In genomic region chr3:170154569-170155143, GRCh38 we compare ENCODE assay signal across 1 cellular context.
TF ChIP-seq lines count a peak whose summit lies in the region.

No MANE protein-coding gene starts in this region.

TF ChIP-seq in K562, 482 proteins besides CTCF, POLR2A, EP300 and RAD21 (continued from another document):
- TF ChIP-seq ZBTB2 (IDR thresholded peaks at IDR 0.05) (peak; percentile 16; the same call in 1 of the 2 replicates), GATA2 (CRISPR knock-in tag; IDR thresholded peaks at IDR 0.05) (peak; percentile 43; the same call in 1 of the 2 replicates), NCOA4 (IDR thresholded peaks at IDR 0.05; ENCODE audit: partially characterized antibody) (no peak), ZKSCAN8 (CRISPR knock-in tag; IDR thresholded peaks at IDR 0.05) (0 out of 2 replicates have a peak, but pooled peaks have one; percentile 30), CGGBP1 (CRISPR knock-in tag; IDR thresholded peaks at IDR 0.05) (no peak), PURB (CRISPR knock-in tag; IDR thresholded peaks at IDR 0.05; ENCODE audit: low read depth) (no peak), POLR3A (IDR thresholded peaks at IDR 0.05; ENCODE audit: borderline replicate concordance, extremely low read depth, insufficient read depth, insufficient read length) (no peak), GTF2B (IDR thresholded peaks at IDR 0.05; ENCODE audit: extremely low read depth, insufficient read length) (no peak), IFI16 (CRISPR knock-in tag; IDR thresholded peaks at IDR 0.05) (no peak), ZNF785 (CRISPR knock-in tag; IDR thresholded peaks at IDR 0.05) (no peak), ZNF644 (tag; IDR thresholded peaks at IDR 0.05; ENCODE audit: low read depth) (no peak), ZNF586 (CRISPR knock-in tag; conservative IDR thresholded peaks at IDR 0.05) (no peak), LCOR (CRISPR knock-in tag; IDR thresholded peaks at IDR 0.05) (0 out of 2 replicates have a peak, but pooled peaks have one; percentile 60), SMARCA5 (IDR thresholded peaks at IDR 0.05) (no peak; the same call in 1 of the 2 replicates), SAFB (IDR thresholded peaks at IDR 0.05; ENCODE audit: borderline replicate concordance, low read depth, low read length) (no peak), SMARCC2 (IDR thresholded peaks at IDR 0.05; ENCODE audit: low read depth) (peak; percentile 65), ZNF395 (CRISPR knock-in tag; IDR thresholded peaks at IDR 0.05) (no peak), CHD4 (IDR thresholded peaks at IDR 0.05; ENCODE audit: insufficient read depth, insufficient replicate concordance, low read depth, low read length, poor library complexity, severe bottlenecking) (no peak), NFYB (IDR thresholded peaks at IDR 0.05; ENCODE audit: extremely low read depth, insufficient read length) (no peak), CBFA2T3 (IDR thresholded peaks at IDR 0.05) (peak; percentile 81), CTBP1 (IDR thresholded peaks at IDR 0.05; ENCODE audit: borderline replicate concordance) (0 out of 2 replicates have a peak, but pooled peaks have one; percentile 21), ZNF197 (CRISPR knock-in tag; IDR thresholded peaks at IDR 0.05; ENCODE audit: low read depth) (no peak), ZNF134 (CRISPR knock-in tag; conservative IDR thresholded peaks at IDR 0.05) (no peak), NR4A1 (CRISPR knock-in tag; IDR thresholded peaks at IDR 0.05) (no peak), NR4A1 (tag; IDR thresholded peaks at IDR 0.05) (no peak), TOE1 (IDR thresholded peaks at IDR 0.05; ENCODE audit: borderline replicate concordance) (0 out of 2 replicates have a peak, but pooled peaks have one; percentile 20), TOE1 (CRISPR knock-in tag; IDR thresholded peaks at IDR 0.05; ENCODE audit: borderline replicate concordance, low read depth) (no peak), NFIC (IDR thresholded peaks at IDR 0.05) (0 out of 2 replicates have a peak, but pooled peaks have one; percentile 36), DACH1 (IDR thresholded peaks at IDR 0.05; ENCODE audit: partially characterized antibody) (peak; percentile 35)
- TF ChIP-seq, protein P1, sequence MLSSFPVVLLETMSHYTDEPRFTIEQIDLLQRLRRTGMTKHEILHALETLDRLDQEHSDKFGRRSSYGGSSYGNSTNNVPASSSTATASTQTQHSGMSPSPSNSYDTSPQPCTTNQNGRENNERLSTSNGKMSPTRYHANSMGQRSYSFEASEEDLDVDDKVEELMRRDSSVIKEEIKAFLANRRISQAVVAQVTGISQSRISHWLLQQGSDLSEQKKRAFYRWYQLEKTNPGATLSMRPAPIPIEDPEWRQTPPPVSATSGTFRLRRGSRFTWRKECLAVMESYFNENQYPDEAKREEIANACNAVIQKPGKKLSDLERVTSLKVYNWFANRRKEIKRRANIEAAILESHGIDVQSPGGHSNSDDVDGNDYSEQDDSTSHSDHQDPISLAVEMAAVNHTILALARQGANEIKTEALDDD (IDR thresholded peaks at IDR 0.05) = peak; percentile 99
- TF ChIP-seq, protein P2, sequence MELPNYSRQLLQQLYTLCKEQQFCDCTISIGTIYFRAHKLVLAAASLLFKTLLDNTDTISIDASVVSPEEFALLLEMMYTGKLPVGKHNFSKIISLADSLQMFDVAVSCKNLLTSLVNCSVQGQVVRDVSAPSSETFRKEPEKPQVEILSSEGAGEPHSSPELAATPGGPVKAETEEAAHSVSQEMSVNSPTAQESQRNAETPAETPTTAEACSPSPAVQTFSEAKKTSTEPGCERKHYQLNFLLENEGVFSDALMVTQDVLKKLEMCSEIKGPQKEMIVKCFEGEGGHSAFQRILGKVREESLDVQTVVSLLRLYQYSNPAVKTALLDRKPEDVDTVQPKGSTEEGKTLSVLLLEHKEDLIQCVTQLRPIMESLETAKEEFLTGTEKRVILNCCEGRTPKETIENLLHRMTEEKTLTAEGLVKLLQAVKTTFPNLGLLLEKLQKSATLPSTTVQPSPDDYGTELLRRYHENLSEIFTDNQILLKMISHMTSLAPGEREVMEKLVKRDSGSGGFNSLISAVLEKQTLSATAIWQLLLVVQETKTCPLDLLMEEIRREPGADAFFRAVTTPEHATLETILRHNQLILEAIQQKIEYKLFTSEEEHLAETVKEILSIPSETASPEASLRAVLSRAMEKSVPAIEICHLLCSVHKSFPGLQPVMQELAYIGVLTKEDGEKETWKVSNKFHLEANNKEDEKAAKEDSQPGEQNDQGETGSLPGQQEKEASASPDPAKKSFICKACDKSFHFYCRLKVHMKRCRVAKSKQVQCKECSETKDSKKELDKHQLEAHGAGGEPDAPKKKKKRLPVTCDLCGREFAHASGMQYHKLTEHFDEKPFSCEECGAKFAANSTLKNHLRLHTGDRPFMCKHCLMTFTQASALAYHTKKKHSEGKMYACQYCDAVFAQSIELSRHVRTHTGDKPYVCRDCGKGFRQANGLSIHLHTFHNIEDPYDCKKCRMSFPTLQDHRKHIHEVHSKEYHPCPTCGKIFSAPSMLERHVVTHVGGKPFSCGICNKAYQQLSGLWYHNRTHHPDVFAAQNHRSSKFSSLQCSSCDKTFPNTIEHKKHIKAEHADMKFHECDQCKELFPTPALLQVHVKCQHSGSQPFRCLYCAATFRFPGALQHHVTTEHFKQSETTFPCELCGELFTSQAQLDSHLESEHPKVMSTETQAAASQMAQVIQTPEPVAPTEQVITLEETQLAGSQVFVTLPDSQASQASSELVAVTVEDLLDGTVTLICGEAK (IDR thresholded peaks at IDR 0.05) = 0 out of 2 replicates have a peak, but pooled peaks have one; percentile 12
- TF ChIP-seq, protein P2 (CRISPR knock-in tag; IDR thresholded peaks at IDR 0.05) = no peak
- TF ChIP-seq, protein P3, sequence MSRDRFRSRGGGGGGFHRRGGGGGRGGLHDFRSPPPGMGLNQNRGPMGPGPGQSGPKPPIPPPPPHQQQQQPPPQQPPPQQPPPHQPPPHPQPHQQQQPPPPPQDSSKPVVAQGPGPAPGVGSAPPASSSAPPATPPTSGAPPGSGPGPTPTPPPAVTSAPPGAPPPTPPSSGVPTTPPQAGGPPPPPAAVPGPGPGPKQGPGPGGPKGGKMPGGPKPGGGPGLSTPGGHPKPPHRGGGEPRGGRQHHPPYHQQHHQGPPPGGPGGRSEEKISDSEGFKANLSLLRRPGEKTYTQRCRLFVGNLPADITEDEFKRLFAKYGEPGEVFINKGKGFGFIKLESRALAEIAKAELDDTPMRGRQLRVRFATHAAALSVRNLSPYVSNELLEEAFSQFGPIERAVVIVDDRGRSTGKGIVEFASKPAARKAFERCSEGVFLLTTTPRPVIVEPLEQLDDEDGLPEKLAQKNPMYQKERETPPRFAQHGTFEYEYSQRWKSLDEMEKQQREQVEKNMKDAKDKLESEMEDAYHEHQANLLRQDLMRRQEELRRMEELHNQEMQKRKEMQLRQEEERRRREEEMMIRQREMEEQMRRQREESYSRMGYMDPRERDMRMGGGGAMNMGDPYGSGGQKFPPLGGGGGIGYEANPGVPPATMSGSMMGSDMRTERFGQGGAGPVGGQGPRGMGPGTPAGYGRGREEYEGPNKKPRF (IDR thresholded peaks at IDR 0.05; ENCODE audit: low read depth, low read length) = no peak
